9 cellular contexts compared by ENCODE assay signal in genomic region chr4:188663369-188663768, GRCh38.
"Had no signal": no experiment of that assay in that cellular context is flagged by ENCODE, and none has a peak within 500 bp of the region (broad histone marks: within the 10 kb centered on the region; RNA-seq: fewer than 3 reads in every experiment).

No MANE protein-coding gene starts in this region.

- H2AFZ ChIP-seq: GM23248 had no signal

- H3K4me3 ChIP-seq: GM23248, HAP-1 had no signal

- H3K4me2 ChIP-seq: KMS-11 had no signal

- H3K36me3 ChIP-seq: HAP-1 had no signal

- H3K27ac ChIP-seq: GM23248, HL-60, KMS-11 had no signal

- H3K9me3 ChIP-seq: HAP-1 had no signal

- H3K9ac ChIP-seq: GM23248, KMS-11 had no signal

- DNase-seq: GM23248, GOT3, H7, HFFc6, KBM-7 had no signal

- H3K4me3 Mint-ChIP-seq: HFFc6 had no signal

- ATAC-seq: HCT116 had no signal

- H3K27ac Mint-ChIP-seq: HFFc6 had no signal
